31 cellular contexts compared by ENCODE assay signal in genomic region chr10:84232376-84232775, GRCh38. TPM values are rescaled to one million over a fixed set of nuclear protein-coding genes. Genes with fewer than 3 reads are reported as not detected.
"Had no signal": no experiment of that assay in that cellular context is flagged by ENCODE, and none has a peak within 500 bp of the region (broad histone marks: within the 10 kb centered on the region; RNA-seq: fewer than 3 reads in every experiment).

No MANE protein-coding gene starts in this region.

- H3K27me3 ChIP-seq: colonic mucosa had no signal

- H3K4me1 Mint-ChIP-seq: mesothelial cell of epicardium had no signal

- H3K27ac Mint-ChIP-seq: dendritic cell treated with granulocyte-macrophage colony-stimulating factor and Interleukin-4, amounts not matched to agents 40 ng/mL and 50 ng/mL, for 4 days; effector memory CD8-positive, alpha-beta T cell; endodermal cell; mesothelial cell of epicardium had no signal

- H3K4me3 Mint-ChIP-seq: dendritic cell treated with granulocyte-macrophage colony-stimulating factor and Interleukin-4, amounts not matched to agents 40 ng/mL and 50 ng/mL, for 4 days; effector memory CD8-positive, alpha-beta T cell; endodermal cell; mesothelial cell of epicardium had no signal

- H3K4me1 ChIP-seq: colonic mucosa, esophagus squamous epithelium, gastrocnemius medialis, heart right ventricle, left lung, lower lobe of right lung had no signal

- DNase-seq: cerebellar nuclear complex; colonic mucosa; cortex of kidney; effector CD8-positive, alpha-beta T cell; effector memory CD8-positive, alpha-beta T cell; endodermal cell; erythroblast; esophagus squamous epithelium; foreskin fibroblast; foreskin melanocyte; gastrocnemius medialis; glutamatergic neuron; heart right ventricle; hippocampal formation; left cardiac atrium; left lung; left ventricle myocardium superior; lower lobe of right lung; mesenchymal stem cell; mucosa of descending colon had no signal

- H3K4me3 ChIP-seq: colonic mucosa, esophagus squamous epithelium, gastrocnemius medialis, heart right ventricle, left lung, lower lobe of right lung, mucosa of descending colon had no signal

- H3K9me3 Mint-ChIP-seq: dendritic cell treated with granulocyte-macrophage colony-stimulating factor and Interleukin-4, amounts not matched to agents 40 ng/mL and 50 ng/mL, for 4 days; effector memory CD8-positive, alpha-beta T cell; endodermal cell; mesothelial cell of epicardium had no signal

- ATAC-seq: effector memory CD8-positive, alpha-beta T cell; esophagus mucosa; gastrocnemius medialis; heart right ventricle; left cardiac atrium; left lung; left ventricle myocardium superior; lower lobe of right lung; mucosa of descending colon had no signal

- H3K9me3 ChIP-seq: colonic mucosa, esophagus squamous epithelium, gastrocnemius medialis, heart right ventricle, left lung, lower lobe of right lung, mucosa of descending colon had no signal

- H3K27ac ChIP-seq: colonic mucosa, epithelial cell of prostate, esophagus squamous epithelium, gastrocnemius medialis, heart right ventricle, left lung, lower lobe of right lung had no signal

- H3K36me3 ChIP-seq: colonic mucosa, esophagus squamous epithelium, gastrocnemius medialis, heart right ventricle, left lung, lower lobe of right lung had no signal

RNA-seq across cellular contexts. Expression of gene LRIT2, which starts 7.0 kb away (rescaled TPM):
- total RNA-seq: chondrocyte, colonic mucosa, dermis microvascular lymphatic vessel endothelial cell, endodermal cell, esophagus mucosa, esophagus squamous epithelium, gastrocnemius medialis, glomerular endothelial cell, heart right ventricle, kidney epithelial cell, left lung, left ventricle myocardium superior, lower lobe of right lung, lung microvascular endothelial cell, mesenteric fat pad, mesothelial cell of epicardium, mucosa of descending colon had no signal
- polyA plus RNA-seq: heart right ventricle, keratinocyte had no signal

RNA-seq across cellular contexts. Expression of gene LRIT1, which starts 9.0 kb away (rescaled TPM):
- total RNA-seq: chondrocyte, colonic mucosa, dermis microvascular lymphatic vessel endothelial cell, esophagus mucosa, gastrocnemius medialis, glomerular endothelial cell, kidney epithelial cell, left cardiac atrium, left lung, left ventricle myocardium superior, lower lobe of right lung, lung microvascular endothelial cell, mesenteric fat pad, mesothelial cell of epicardium, mucosa of descending colon had no signal
- polyA plus RNA-seq: heart right ventricle, keratinocyte had no signal

RNA-seq across cellular contexts. Expression of gene RGR, which starts 12.5 kb away (rescaled TPM):
- total RNA-seq: chondrocyte, colonic mucosa, dermis microvascular lymphatic vessel endothelial cell, endodermal cell, esophagus mucosa, glomerular endothelial cell, kidney epithelial cell, left lung, lower lobe of right lung, lung microvascular endothelial cell, mesenteric fat pad, mesothelial cell of epicardium, mucosa of descending colon had no signal
- polyA plus RNA-seq: keratinocyte had no signal

RNA-seq across cellular contexts. Expression of gene GPR15LG, which starts 58.8 kb away (rescaled TPM):
- total RNA-seq: chondrocyte, dermis microvascular lymphatic vessel endothelial cell, endodermal cell, glomerular endothelial cell, heart right ventricle, kidney epithelial cell, left cardiac atrium, left lung, left ventricle myocardium superior, lower lobe of right lung, lung microvascular endothelial cell, mesenteric fat pad, mesothelial cell of epicardium had no signal
- polyA plus RNA-seq: heart right ventricle had no signal
